ENCODE assay signal across 12 cellular contexts in the genomic region with DNA sequence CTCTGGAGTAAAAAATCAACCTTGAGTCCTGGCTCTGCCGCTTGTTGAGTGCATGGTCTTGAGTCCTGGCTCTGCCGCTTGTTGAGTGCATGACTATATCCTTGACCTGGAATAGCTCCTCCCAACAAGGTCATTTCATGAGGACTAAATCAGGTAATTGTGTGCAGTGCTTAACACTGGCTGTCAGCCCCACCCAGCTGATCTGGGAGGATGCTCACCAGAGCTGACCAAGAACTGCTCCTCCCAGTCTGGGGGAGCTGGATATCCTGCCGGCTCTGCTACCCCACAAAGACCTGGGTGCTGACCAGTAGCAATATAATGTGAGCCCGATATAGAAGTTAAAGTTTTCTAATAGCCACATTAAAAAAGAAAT.
"Had no signal": no experiment of that assay in that cellular context is flagged by ENCODE, and none has a peak within 500 bp of the region (broad histone marks: within the 10 kb centered on the region; RNA-seq: fewer than 3 reads in every experiment).

No MANE protein-coding gene starts in this region.

- H3K27ac ChIP-seq: epithelial cell of prostate, esophagus muscularis mucosa, ovary, thyroid gland, upper lobe of left lung, vagina had no signal

- H3K9me3 ChIP-seq: esophagus muscularis mucosa, gastrocnemius medialis, ovary, right atrium auricular region, thyroid gland, upper lobe of left lung, vagina had no signal

- H3K36me3 ChIP-seq: ovary had no signal

- H3K4me1 ChIP-seq: gastrocnemius medialis, right atrium auricular region, thyroid gland, upper lobe of left lung, vagina had no signal

- DNase-seq: effector memory CD8-positive, alpha-beta T cell; gastrocnemius medialis; islet precursor cell; natural killer cell; stimulated activated CD4-positive, alpha-beta T cell treated with anti-CD3 and anti-CD28 coated beads, Interleukin-12 subunit alpha, Interleukin-12 subunit beta, amount 100 ng/mL, for 4 hours; thyroid gland; upper lobe of left lung had no signal

- H3K27me3 ChIP-seq: esophagus muscularis mucosa, gastrocnemius medialis, ovary, right atrium auricular region, thyroid gland, upper lobe of left lung, vagina had no signal

- ATAC-seq: effector memory CD8-positive, alpha-beta T cell; natural killer cell had no signal

- H3K4me3 ChIP-seq: esophagus muscularis mucosa, gastrocnemius medialis, ovary, right atrium auricular region, thyroid gland, upper lobe of left lung, vagina had no signal
